Comparison of ENCODE assay signal across 12 cellular contexts in genomic region chr3:39418556-39419225, GRCh38. TPM values are rescaled to one million over a fixed set of nuclear protein-coding genes. Genes with fewer than 3 reads are reported as not detected.
"Had no signal": no experiment of that assay in that cellular context is flagged by ENCODE, and none has a peak within 500 bp of the region (broad histone marks: within the 10 kb centered on the region; RNA-seq: fewer than 3 reads in every experiment).

No MANE protein-coding gene starts in this region.

RNA-seq across cellular contexts. Expression of gene MOBP, which starts 48.8 kb away (rescaled TPM):
- total RNA-seq: chondrocyte, esophagus muscularis mucosa, fibroblast of lung, foreskin keratinocyte, liver, mammary epithelial cell, osteocyte, smooth muscle cell, suprapubic skin had no signal
- polyA plus RNA-seq: fibroblast of lung; foreskin keratinocyte; heart left ventricle; keratinocyte; liver; mammary epithelial cell; naive thymus-derived CD4-positive, alpha-beta T cell; smooth muscle cell had no signal
